ENCODE assay signal across 12 cellular contexts in genomic region chr7:137717811-137718271, GRCh38.
DNase-seq lines count a peak whose midpoint lies in the region; ATAC-seq, FAIRE-seq and TF ChIP-seq lines count a peak whose summit lies in the region.
"Had no signal": no experiment of that assay in that cellular context is flagged by ENCODE, and none has a peak within 500 bp of the region (broad histone marks: within the 10 kb centered on the region; RNA-seq: fewer than 3 reads in every experiment).

No MANE protein-coding gene starts in this region.

- TF ChIP-seq RAD21 in H1 (IDR thresholded peaks at IDR 0.05 in 1 of 2, conservative IDR thresholded peaks at IDR 0.05 in 1 of 2; ENCODE audit: low read depth in 2 of 2, low read length in 2 of 2) = no peak

- H3K36me3 ChIP-seq in GM23248 (ENCODE audit: low read depth) (no peaks in the 10 kb centered on the region), H1 (ENCODE audit: control insufficient read depth in 2 of 4, insufficient read depth in 4 of 4, low read length in 3 of 4) (no peaks in the 10 kb centered on the region), esophagus muscularis mucosa (no peaks in the 10 kb centered on the region), PC-3 (ENCODE audit: low read depth, low read length) (no peaks in the 10 kb centered on the region)

- H3F3A ChIP-seq in GM23248 (ENCODE audit: insufficient read depth) (peaks cover 37% of the 10 kb centered on the region), PC-3 (ENCODE audit: low read length, unreplicated experiment) (no peaks in the 10 kb centered on the region)

- no peak overlapping the region for H2BK15ac ChIP-seq in H1 (ENCODE audit: low read length)

- no peak overlapping the region for H3K56ac ChIP-seq in H1 (replicated peaks; ENCODE audit: insufficient read length, low read depth, low read length)

- H2BK5ac ChIP-seq in H1 (ENCODE audit: low read depth, low read length) = no peak overlapping the region

- no peaks in the 10 kb centered on the region for H3K9me3 ChIP-seq in GM23248 (ENCODE audit: low read depth)
- 0 out of 4 replicates have a peak, but pooled peaks cover 0 to 2% of the 10 kb centered on the region in 2 experiments for H3K9me3 ChIP-seq in H1 (ENCODE audit: insufficient read depth in 2 of 2, low read depth in 1 of 2, low read length in 1 of 2)
- no peaks in the 10 kb centered on the region for H3K9me3 ChIP-seq in esophagus muscularis mucosa
- no peaks in the 10 kb centered on the region for H3K9me3 ChIP-seq in PC-3 (ENCODE audit: low read length)

- TF ChIP-seq CTCF in H1 (IDR thresholded peaks at IDR 0.05; ENCODE audit: control extremely low read depth in 1 of 3, insufficient read depth in 1 of 3, low read depth in 1 of 3, low read length in 3 of 3) = no peak
- TF ChIP-seq CTCF in esophagus muscularis mucosa (IDR thresholded peaks at IDR 0.05) = no peak
- TF ChIP-seq CTCF in PC-3 (conservative IDR thresholded peaks at IDR 0.05; ENCODE audit: low read depth, low read length) = no peak

- no peak for ATAC-seq in HG03521 (IDR thresholded peaks at IDR 0.05; ENCODE audit: unreplicated experiment)
- ATAC-seq in PC-3 = no peak
- ATAC-seq: stimulated activated memory B cell treated with anti-CD40 and anti-IgM and Interleukin-4, amounts not matched to agents 10 μg/mL and 1 μg/mL and 100 μg/mL, for 72 hours had no signal

- TF ChIP-seq EP300 in H1 (IDR thresholded peaks at IDR 0.05; ENCODE audit: borderline replicate concordance in 1 of 2, low read depth in 2 of 2, low read length in 2 of 2) (no peak), esophagus muscularis mucosa (IDR thresholded peaks at IDR 0.05) (no peak)

- H3K79me2 ChIP-seq in GM23248 (ENCODE audit: insufficient read depth) (no peaks in the 10 kb centered on the region; the same call in 1 of the 2 replicates), H1 (ENCODE audit: control insufficient read depth in 1 of 2, insufficient read depth in 2 of 2, low read length in 2 of 2) (no peaks in the 10 kb centered on the region), PC-3 (ENCODE audit: low read length) (no peaks in the 10 kb centered on the region)

- no peak overlapping the region for H3K23ac ChIP-seq in H1 (ENCODE audit: insufficient read length)

- H2BK20ac ChIP-seq in H1 (ENCODE audit: low read length) = 0 out of 2 replicates have a peak overlapping the region, but pooled peaks have one; percentile 64

- CTCF ChIA-PET in H1 (lab: Charles Lee; ENCODE audit: partially characterized antibody) = interaction anchor here (0.8 to 1.3 kb wide), 3 partner anchors 57 to 131 kb away, joined by 3 to 4 read pairs (median 3); no protein-coding TSS in a partner anchor
- CTCF ChIA-PET in PC-3 (lab: Charles Lee) = no interaction called here

- peaks cover 36% of the 10 kb centered on the region for H3K4me1 ChIP-seq in GM23248 (ENCODE audit: insufficient read depth)
- peaks cover 0 to 8% (median 4%) of the 10 kb centered on the region in 4 experiments; a peak in 3 of 7 replicates for H3K4me1 ChIP-seq in H1 (replicated peaks in 1 of 4; ENCODE audit: control insufficient read depth in 3 of 4, insufficient read depth in 4 of 4, low read length in 3 of 4)
- no peaks in the 10 kb centered on the region for H3K4me1 ChIP-seq in esophagus muscularis mucosa
- no peaks in the 10 kb centered on the region for H3K4me1 ChIP-seq in PC-3 (ENCODE audit: insufficient read depth, low read length)

- in situ Hi-C loops in GM23248 (cut with MboI) = no loop called here

- H3K9me2 ChIP-seq in GM23248 (ENCODE audit: insufficient read depth) = no peaks in the 10 kb centered on the region
- no peaks in the 10 kb centered on the region for H3K9me2 ChIP-seq in PC-3 (replicated peaks; ENCODE audit: low read length)

- H3K27me3 ChIP-seq in GM23248 (replicated peaks; ENCODE audit: insufficient read depth) (no peaks in the 10 kb centered on the region), H1 (replicated peaks in 1 of 4; ENCODE audit: control insufficient read depth in 3 of 4, extremely low read depth in 1 of 4, insufficient read depth in 3 of 4, low read length in 3 of 4) (no peaks in the 10 kb centered on the region), esophagus muscularis mucosa (no peaks in the 10 kb centered on the region), PC-3 (ENCODE audit: low read length) (peaks cover 86% of the 10 kb centered on the region)

- H3K27ac ChIP-seq in GM23248 = peak overlapping the region; percentile 8; the same call in 1 of the 2 replicates
- no peak overlapping the region for H3K27ac ChIP-seq in H1 (ENCODE audit: low read depth, low read length)
- H3K27ac ChIP-seq in esophagus muscularis mucosa (replicated peaks in 1 of 4) = no peak overlapping the region
- H3K27ac ChIP-seq in PC-3 (ENCODE audit: low read length) = no peak overlapping the region

- BruUV-seq in PC-3 (replicated peaks; lab: Mats Ljungman, UMichigan) = no TSS peak

- no peak for FAIRE-seq in H1 (lab: Jason Lieb, UNC)

- H3K4me2 ChIP-seq in GM23248 (ENCODE audit: unreplicated experiment) (peak overlapping the region; percentile 12), H1 (ENCODE audit: insufficient read depth in 1 of 2, low read depth in 2 of 2, low read length in 2 of 2) (peak overlapping the region; percentile 11 to 19; a peak in 1 of 4 replicates), PC-3 (ENCODE audit: low read length) (no peak overlapping the region)

- H2BK12ac ChIP-seq in H1 (ENCODE audit: low read depth, low read length) = no peak overlapping the region

- POLR2A ChIA-PET in H1 (lab: Charles Lee; ENCODE audit: partially characterized antibody) (interaction anchor here (0.6 to 1.1 kb wide), 2 partner anchors 11 to 316 kb away, joined by 3 read pairs; no protein-coding TSS in a partner anchor), PC-3 (lab: Charles Lee; ENCODE audit: unreplicated experiment) (no interaction called here)

- no peaks in the 10 kb centered on the region for H4K20me1 ChIP-seq in GM23248 (ENCODE audit: insufficient read depth)
- no peaks in the 10 kb centered on the region for H4K20me1 ChIP-seq in H1 (replicated peaks in 1 of 2; ENCODE audit: control insufficient read depth in 1 of 2, insufficient read depth in 2 of 2, low read length in 2 of 2)
- H4K20me1 ChIP-seq in PC-3 (ENCODE audit: low read length) = no peaks in the 10 kb centered on the region

- no peaks in the 10 kb centered on the region for H3K79me1 ChIP-seq in H1 (ENCODE audit: low read depth, low read length)

- no peak overlapping the region for H3K14ac ChIP-seq in H1 (ENCODE audit: insufficient read length)

- no peak overlapping the region for H4K8ac ChIP-seq in H1 (ENCODE audit: extremely low read depth, insufficient read depth, low read length)

- H2AK5ac ChIP-seq in H1 (ENCODE audit: low read depth, low read length) = no peak overlapping the region

- no peak overlapping the region for H4K91ac ChIP-seq in H1 (replicated peaks; ENCODE audit: insufficient read length, low read length)

- 0 out of 2 replicates have a peak overlapping the region, but pooled peaks have one; percentile 66 for H3K18ac ChIP-seq in H1 (ENCODE audit: extremely low read depth, low read length)

- H4K5ac ChIP-seq in H1 (ENCODE audit: insufficient read length, low read depth, low read length) = no peak overlapping the region

- H3K9ac ChIP-seq in GM23248 (no peak overlapping the region), H1 (replicated peaks in 1 of 4; ENCODE audit: extremely low read depth in 1 of 4, low read depth in 3 of 4, low read length in 3 of 4) (no peak overlapping the region), PC-3 (ENCODE audit: low read length) (no peak overlapping the region)

- TF ChIP-seq POLR2A in H1 (IDR thresholded peaks at IDR 0.05; ENCODE audit: control extremely low read depth in 1 of 2, low read depth in 2 of 2, low read length in 2 of 2) (no peak), esophagus muscularis mucosa (IDR thresholded peaks at IDR 0.05; ENCODE audit: low read depth) (no peak)

- H2BK120ac ChIP-seq in H1 (replicated peaks; ENCODE audit: low read depth, low read length) = no peak overlapping the region

- peak; percentile 74 for DNase-seq in GM23248
- DNase-seq in NCI-H524 (lab: John Stamatoyannopoulos, UW) = peak; percentile 55 to 90
- DNase-seq in H1 (ENCODE audit: low read depth in 1 of 2, low spot score in 2 of 2) = peak; percentile 25 to 47
- DNase-seq in occipital lobe (lab: John Stamatoyannopoulos, UW) = peak; percentile 64
- no peak for DNase-seq in esophagus muscularis mucosa (ENCODE audit: extremely low spot score)
- no peak for DNase-seq in PC-3
- DNase-seq in NCI-H526 treated with DMSO at 0.1 percent for 48 hours (lab: John Stamatoyannopoulos, UW) = no peak
- DNase-seq: activated CD4-positive, CD25-positive, alpha-beta regulatory T cell treated with anti-CD3 and anti-CD28 coated beads, Interleukin-2, amount 50 U/mL, for 72 hours; activated naive CD4-positive, alpha-beta T cell treated with anti-CD3 and anti-CD28 coated beads, Interleukin-2, amount 50 U/mL, for 16 hours; erythroblast had no signal

- intact Hi-C loops in esophagus muscularis mucosa (cut with DNase I) (no loop called here), PC-3 (cut with micrococcal nuclease) (no loop called here)

- H3K4me3 ChIP-seq in GM23248 (no peak overlapping the region), H1 (ENCODE audit: extremely low read depth in 1 of 4, insufficient read depth in 2 of 4, low read depth in 3 of 4, low read length in 4 of 4) (0 out of 8 replicates have a peak overlapping the region, but pooled peaks of 1 of the 4 experiments have one; percentile 15), esophagus muscularis mucosa (no peak overlapping the region), PC-3 (ENCODE audit: low read length) (no peak overlapping the region)

- H3K23me2 ChIP-seq in H1 (ENCODE audit: low read depth, low read length) = no peaks in the 10 kb centered on the region

- 40 to 48% methylated on average over 7 of the region's 7 CpGs for WGBS in GM23248 (ENCODE audit: low coverage in 1 of 2, low lambda C conversion rate in 2 of 2, missing lambda C conversion rate in 2 of 2), 2 experiments
- 60% methylated on average over 7 of the region's 7 CpGs; no CpG with 5 or more reads in 1 of the 2 experiments for WGBS in H1 (ENCODE audit: extremely low coverage in 1 of 2, insufficient coverage in 1 of 2, insufficient read length in 1 of 2, insufficient replicate concordance in 2 of 2, low coverage in 1 of 2, low lambda C conversion rate in 2 of 2, missing lambda C conversion rate in 1 of 2), 2 experiments
- WGBS in esophagus muscularis mucosa = 68% methylated on average over 7 of the region's 7 CpGs

- 0 out of 2 replicates have a peak overlapping the region, but pooled peaks have one; percentile 34 for H2AFZ ChIP-seq in GM23248
- 0 out of 2 replicates have a peak overlapping the region, but pooled peaks have one; percentile 51 for H2AFZ ChIP-seq in H1 (ENCODE audit: low read length)
- no peak overlapping the region for H2AFZ ChIP-seq in PC-3 (ENCODE audit: low read length)

- no peak overlapping the region for H3K4ac ChIP-seq in H1 (replicated peaks; ENCODE audit: insufficient read length, low read depth, low read length)

TF ChIP-seq in H1, 55 proteins besides CTCF, POLR2A, EP300 and RAD21:
- TF ChIP-seq SP2 (IDR thresholded peaks at IDR 0.05; ENCODE audit: low read length) (no peak), JUND (IDR thresholded peaks at IDR 0.05; ENCODE audit: low read length) (peak; percentile 84)

Comparison
In these comparisons a context has a peak if more than half of its experiments do, and no peak if none do; other contexts are left out.
1. DNase-seq: peak in GM23248 (single experiment), NCI-H524 (2 of 2), H1 (2 of 2) and occipital lobe (single experiment); none in esophagus muscularis mucosa (single experiment), PC-3 (single experiment) and NCI-H526 treated with DMSO at 0.1 percent for 48 hours (single experiment).